Comparison of ENCODE assay signal across 1 cellular context in genomic region chr18:31497404-31497710, GRCh38.
TF ChIP-seq lines count a peak whose summit lies in the region.

No MANE protein-coding gene starts in this region.

TF ChIP-seq in GM12878, 131 proteins besides CTCF, POLR2A, EP300 and RAD21:
- TF ChIP-seq MTA2 (IDR thresholded peaks at IDR 0.05; ENCODE audit: low read depth), result 0 out of 2 replicates have a peak, but pooled peaks have one; percentile 8
- TF ChIP-seq RBBP5 (conservative IDR thresholded peaks at IDR 0.05), result no peak
- no peak for TF ChIP-seq ETV6 (conservative IDR thresholded peaks at IDR 0.05 in 1 of 2, IDR thresholded peaks at IDR 0.05 in 1 of 2; ENCODE audit: borderline replicate concordance in 1 of 2, low read depth in 1 of 2)
- TF ChIP-seq, protein P1, sequence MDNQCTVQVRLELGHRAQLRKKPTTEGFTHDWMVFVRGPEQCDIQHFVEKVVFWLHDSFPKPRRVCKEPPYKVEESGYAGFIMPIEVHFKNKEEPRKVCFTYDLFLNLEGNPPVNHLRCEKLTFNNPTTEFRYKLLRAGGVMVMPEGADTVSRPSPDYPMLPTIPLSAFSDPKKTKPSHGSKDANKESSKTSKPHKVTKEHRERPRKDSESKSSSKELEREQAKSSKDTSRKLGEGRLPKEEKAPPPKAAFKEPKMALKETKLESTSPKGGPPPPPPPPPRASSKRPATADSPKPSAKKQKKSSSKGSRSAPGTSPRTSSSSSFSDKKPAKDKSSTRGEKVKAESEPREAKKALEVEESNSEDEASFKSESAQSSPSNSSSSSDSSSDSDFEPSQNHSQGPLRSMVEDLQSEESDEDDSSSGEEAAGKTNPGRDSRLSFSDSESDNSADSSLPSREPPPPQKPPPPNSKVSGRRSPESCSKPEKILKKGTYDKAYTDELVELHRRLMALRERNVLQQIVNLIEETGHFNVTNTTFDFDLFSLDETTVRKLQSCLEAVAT (IDR thresholded peaks at IDR 0.05), result peak; percentile 73
- no peak for TF ChIP-seq CBFB (IDR thresholded peaks at IDR 0.05; ENCODE audit: low read depth)
- TF ChIP-seq GATAD2B (conservative IDR thresholded peaks at IDR 0.05; ENCODE audit: low read depth), result 0 out of 2 replicates have a peak, but pooled peaks have one; percentile 25
